In the genomic region with DNA sequence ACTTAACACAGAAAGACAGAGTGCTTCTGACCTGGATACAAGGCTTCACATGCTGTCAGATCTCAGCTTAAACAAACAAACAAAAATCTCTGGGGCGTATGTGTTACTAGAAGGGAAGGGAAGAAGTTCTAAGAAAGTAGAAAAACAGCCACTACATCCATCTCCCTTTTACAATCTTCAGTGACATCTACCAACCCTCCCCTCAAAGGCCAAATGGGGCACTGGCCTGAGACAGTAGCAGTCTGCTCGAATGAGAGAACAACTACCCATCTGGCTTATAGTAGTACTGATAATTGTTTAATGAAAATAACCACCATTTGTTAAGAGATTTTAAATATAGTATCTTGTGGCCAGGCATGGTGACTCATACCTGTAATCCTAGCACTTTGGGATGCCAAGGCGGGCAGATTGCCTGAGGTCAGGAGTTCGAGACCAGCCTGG, we compare ENCODE assay signal across 22 cellular contexts. TPM values are rescaled to one million over a fixed set of nuclear protein-coding genes. Genes with fewer than 3 reads are reported as not detected.
A peak's percentile ranks its signal among the peaks of the same experiment; 100 is the strongest.
DNase-seq lines count a peak whose midpoint lies in the region; ATAC-seq and TF ChIP-seq lines count a peak whose summit lies in the region.
"Had no signal": no experiment of that assay in that cellular context is flagged by ENCODE, and none has a peak within 500 bp of the region (broad histone marks: within the 10 kb centered on the region; RNA-seq: fewer than 3 reads in every experiment).

No MANE protein-coding gene starts in this region.

- H2AK9ac ChIP-seq in IMR-90 (replicated peaks; ENCODE audit: low read depth, low read length, poor library complexity): no peak overlapping the region

- peak; percentile 16 for DNase-seq in ELR (ENCODE audit: low read depth)
- DNase-seq in IMR-90: peak; percentile 36
- peak; percentile 20 for DNase-seq in brain microvascular endothelial cell
- peak; percentile 51 for DNase-seq in mesenchymal stem cell
- no peak for DNase-seq in stimulated activated naive CD4-positive, alpha-beta T cell treated with Interleukin-2 at 50 U/mL for 16 hours (lab: John Stamatoyannopoulos, UW)
- no peak for DNase-seq in NCI-H1694 (lab: John Stamatoyannopoulos, UW)
- no peak for DNase-seq in head of caudate nucleus
- no peak for DNase-seq in colonic mucosa
- DNase-seq: activated CD4-positive, alpha-beta T cell treated with anti-CD3 and anti-CD28 coated beads for 1 hour; activated naive CD4-positive, alpha-beta T cell treated with anti-CD3 and anti-CD28 coated beads for 36 hours; activated T-cell treated with anti-CD3 and anti-CD28 coated beads, Interleukin-2, amount 50 U/mL, for 4 hours; anterior cingulate cortex; CD8-positive, alpha-beta memory T cell; effector memory CD4-positive, alpha-beta T cell; KBM-7; NCI-H1048; NCI-H2107; NCI-H526 had no signal

- H2BK120ac ChIP-seq in IMR-90 (ENCODE audit: low read depth, low read length) (no peak overlapping the region), mesenchymal stem cell (ENCODE audit: low read depth, low read length) (no peak overlapping the region)

- H3K9me3 ChIP-seq in IMR-90 (ENCODE audit: control insufficient read depth, insufficient read depth, low read length) (no peaks in the 10 kb centered on the region), mesenchymal stem cell (ENCODE audit: control insufficient read depth, low read length) (no peaks in the 10 kb centered on the region), colonic mucosa (no peaks in the 10 kb centered on the region)
- H3K9me3 ChIP-seq: esophagus muscularis mucosa, neutrophil had no signal

- no peaks in the 10 kb centered on the region; the same call in 1 of the 2 replicates for H4K20me1 ChIP-seq in IMR-90 (ENCODE audit: insufficient read depth, low read length)

- no peak overlapping the region for H4K5ac ChIP-seq in IMR-90 (ENCODE audit: low read depth, low read length)

- no TSS peak for BruUV-seq in IMR-90 (replicated peaks; lab: Mats Ljungman, UMichigan)

- no peak overlapping the region for H3K27ac ChIP-seq in IMR-90 (ENCODE audit: insufficient read depth, low read length)
- H3K27ac ChIP-seq in brain microvascular endothelial cell: no peak overlapping the region
- H3K27ac ChIP-seq in mesenchymal stem cell (ENCODE audit: low read length, poor library complexity, severe bottlenecking): no peak overlapping the region
- no peak overlapping the region for H3K27ac ChIP-seq in colonic mucosa
- H3K27ac ChIP-seq: esophagus muscularis mucosa, neutrophil had no signal

- no peaks in the 10 kb centered on the region for H3K27me3 ChIP-seq in IMR-90 (ENCODE audit: control insufficient read depth, insufficient read depth, low read length)
- no peaks in the 10 kb centered on the region for H3K27me3 ChIP-seq in brain microvascular endothelial cell (replicated peaks)
- H3K27me3 ChIP-seq in mesenchymal stem cell (ENCODE audit: control insufficient read depth in 1 of 2, insufficient read depth in 1 of 2, low read length in 2 of 2): no peaks in the 10 kb centered on the region
- H3K27me3 ChIP-seq in colonic mucosa: no peaks in the 10 kb centered on the region
- H3K27me3 ChIP-seq: esophagus muscularis mucosa, neutrophil had no signal

- no peak overlapping the region for H2AFZ ChIP-seq in IMR-90 (replicated peaks; ENCODE audit: low read length, poor library complexity)
- no peak overlapping the region for H2AFZ ChIP-seq in mesenchymal stem cell (ENCODE audit: low read depth, low read length)

- no peak overlapping the region for H3K56ac ChIP-seq in IMR-90 (ENCODE audit: extremely low read depth, insufficient read depth, low read length)

- no peak overlapping the region for H2AK5ac ChIP-seq in IMR-90 (ENCODE audit: low read depth, low read length)
- H2AK5ac ChIP-seq in mesenchymal stem cell (ENCODE audit: low read length, severe bottlenecking): no peak overlapping the region

- in situ Hi-C loops in IMR-90 (cut with MboI; ENCODE audit: low sequenced_read_pairs): no loop called here
- in situ Hi-C loops in brain microvascular endothelial cell (cut with HindIII; ENCODE audit: low pct_ligation_motif_present, low sequenced_read_pairs): no loop called here

- H4K91ac ChIP-seq in IMR-90 (ENCODE audit: insufficient read depth, low read depth, low read length) (no peak overlapping the region), mesenchymal stem cell (ENCODE audit: low read length) (no peak overlapping the region)

- H2BK15ac ChIP-seq in IMR-90 (ENCODE audit: low read depth, low read length) (0 out of 3 replicates have a peak overlapping the region, but pooled peaks have one; percentile 30), mesenchymal stem cell (ENCODE audit: low read depth, poor library complexity, severe bottlenecking) (no peak overlapping the region)

- H3K14ac ChIP-seq in IMR-90 (replicated peaks; ENCODE audit: low read depth, low read length) (no peak overlapping the region), mesenchymal stem cell (ENCODE audit: low read length in 2 of 2) (no peak overlapping the region)

- no peak overlapping the region for H3K18ac ChIP-seq in IMR-90 (ENCODE audit: low read depth, low read length)
- no peak overlapping the region for H3K18ac ChIP-seq in mesenchymal stem cell (ENCODE audit: low read depth in 1 of 2, low read length in 2 of 2)

- H3K4ac ChIP-seq in IMR-90 (ENCODE audit: low read depth, low read length) (0 out of 2 replicates have a peak overlapping the region, but pooled peaks have one; percentile 10), mesenchymal stem cell (ENCODE audit: low read depth in 1 of 2, low read length in 2 of 2) (no peak overlapping the region)

- no peak overlapping the region for H2BK5ac ChIP-seq in IMR-90 (ENCODE audit: low read depth, low read length, poor library complexity, severe bottlenecking)
- no peak overlapping the region for H2BK5ac ChIP-seq in mesenchymal stem cell (ENCODE audit: low read depth, low read length, poor library complexity, severe bottlenecking)

- dilution Hi-C loops in IMR-90 (cut with HindIII; ENCODE audit: low sequenced_read_pairs, unreplicated experiment): no loop called here

- H4K8ac ChIP-seq in IMR-90 (ENCODE audit: low read depth in 2 of 2, low read length in 2 of 2): no peak overlapping the region
- H4K8ac ChIP-seq in mesenchymal stem cell (ENCODE audit: low read length): no peak overlapping the region

- H3K79me1 ChIP-seq in IMR-90 (ENCODE audit: low read depth in 1 of 2, low read length in 2 of 2) (no peaks in the 10 kb centered on the region), mesenchymal stem cell (replicated peaks; ENCODE audit: low read length, poor library complexity, severe bottlenecking) (no peaks in the 10 kb centered on the region)

- H3K36me3 ChIP-seq in IMR-90 (ENCODE audit: control insufficient read depth, insufficient read depth, low read length): no peaks in the 10 kb centered on the region
- H3K36me3 ChIP-seq in brain microvascular endothelial cell (replicated peaks): no peaks in the 10 kb centered on the region
- no peaks in the 10 kb centered on the region for H3K36me3 ChIP-seq in mesenchymal stem cell (ENCODE audit: control insufficient read depth in 1 of 2, insufficient read depth in 2 of 2, low read depth in 1 of 2, low read length in 2 of 2)
- H3K36me3 ChIP-seq in colonic mucosa: no peaks in the 10 kb centered on the region
- H3K36me3 ChIP-seq: esophagus muscularis mucosa, neutrophil had no signal

- no peak for TF ChIP-seq CTCF in IMR-90 (conservative IDR thresholded peaks at IDR 0.05; ENCODE audit: low read depth, low read length)
- no peak for TF ChIP-seq CTCF in brain microvascular endothelial cell (IDR thresholded peaks at IDR 0.05; ENCODE audit: low read depth, low read length, missing control alignments)
- no peak for TF ChIP-seq CTCF in colonic mucosa (IDR thresholded peaks at IDR 0.05)

- H3K9ac ChIP-seq in IMR-90 (ENCODE audit: low read depth, low read length) (no peak overlapping the region), mesenchymal stem cell (ENCODE audit: low read length) (peak overlapping the region; percentile 3), colonic mucosa (ENCODE audit: low read depth in 2 of 2, low read length in 2 of 2) (no peak overlapping the region)

- TF ChIP-seq RAD21 in IMR-90 (IDR thresholded peaks at IDR 0.05; ENCODE audit: low read length): no peak

- no peak for TF ChIP-seq POLR2A in IMR-90 (IDR thresholded peaks at IDR 0.05; ENCODE audit: low read depth, low read length)

- H3K4me1 ChIP-seq in IMR-90 (ENCODE audit: control insufficient read depth, insufficient read depth, low read length) (peaks cover 11% of the 10 kb centered on the region), mesenchymal stem cell (ENCODE audit: control insufficient read depth, insufficient read depth, low read depth, low read length) (peaks cover 8% of the 10 kb centered on the region), colonic mucosa (no peaks in the 10 kb centered on the region)

- H2BK12ac ChIP-seq in mesenchymal stem cell (ENCODE audit: low read length in 2 of 2): no peak overlapping the region

- H3K4me3 ChIP-seq in IMR-90 (ENCODE audit: insufficient read depth, low read depth, low read length): no peak overlapping the region
- H3K4me3 ChIP-seq in brain microvascular endothelial cell (ENCODE audit: low read depth, low read length): no peak overlapping the region
- H3K4me3 ChIP-seq in mesenchymal stem cell (ENCODE audit: insufficient read depth in 1 of 2, low read depth in 1 of 2, low read length in 2 of 2): no peak overlapping the region
- no peak overlapping the region for H3K4me3 ChIP-seq in colonic mucosa
- H3K4me3 ChIP-seq: esophagus muscularis mucosa had no signal

- intact Hi-C loops in IMR-90 (cut with micrococcal nuclease): no loop called here
- intact Hi-C loops in head of caudate nucleus (cut with DNase I): no loop called here
- intact Hi-C loops in colonic mucosa (cut with DNase I): no loop called here

- H2BK20ac ChIP-seq in IMR-90 (ENCODE audit: low read depth, low read length): no peak overlapping the region

- H3K4me2 ChIP-seq in IMR-90 (ENCODE audit: low read depth, low read length): peak overlapping the region; percentile 44; the same call in 1 of the 2 replicates
- no peak overlapping the region for H3K4me2 ChIP-seq in mesenchymal stem cell (ENCODE audit: low read length, poor library complexity, severe bottlenecking)

- no peak overlapping the region for H3K23ac ChIP-seq in IMR-90 (ENCODE audit: low read depth, low read length)
- H3K23ac ChIP-seq in mesenchymal stem cell (ENCODE audit: low read length in 2 of 2): no peak overlapping the region

- peak; percentile 68 for ATAC-seq in IMR-90 (ENCODE audit: low read depth)
- ATAC-seq: activated T-cell treated with anti-CD3 and anti-CD28 coated beads, Interleukin-2, amount 50 U/mL, for 4 hours had no signal

- no CpG with 5 or more reads among the region's 4 CpGs for WGBS in IMR-90 (ENCODE audit: extremely low coverage in 2 of 2, insufficient read length in 1 of 2), 2 experiments
- WGBS in mesenchymal stem cell: no CpG with 5 or more reads among the region's 4 CpGs

- H3K9me1 ChIP-seq in IMR-90 (ENCODE audit: insufficient read depth, low read length): peaks cover 5% of the 10 kb centered on the region

- CTCF ChIA-PET in IMR-90 (lab: Yijun Ruan, JAX): no interaction called here

- POLR2A ChIA-PET in IMR-90 (lab: Charles Lee; ENCODE audit: unreplicated experiment): no interaction called here

RNA-seq across cellular contexts. Expression of a gene that starts 29.4 kb away (rescaled TPM):
- total RNA-seq in IMR-90 (2012; rRNA removed) (not detected in 2 replicates), colonic mucosa (not detected)
- polyA plus RNA-seq in IMR-90 (2012; rRNA removed): not detected in 2 replicates
- polyA plus RNA-seq in IMR-90 (2012; cell fraction: cytosol; rRNA removed): not detected in 2 replicates
- not detected in 2 replicates for polyA plus RNA-seq in IMR-90 (2012; cell fraction: nucleus; rRNA removed; ENCODE audit: low replicate concordance)
- not detected for polyA plus RNA-seq in mesenchymal stem cell (2013, experiment 1 of 2)
- not detected for polyA plus RNA-seq in mesenchymal stem cell (2013, experiment 2 of 2)
- total RNA-seq: activated naive CD4-positive, alpha-beta T cell treated with anti-CD3 and anti-CD28 coated beads for 36 hours; activated T-cell treated with anti-CD3 and anti-CD28 coated beads, Interleukin-2, amount 50 U/mL, for 4 hours; CD8-positive, alpha-beta memory T cell; esophagus muscularis mucosa; liver; renal cortical epithelial cell had no signal
- polyA plus RNA-seq: CD8-positive, alpha-beta memory T cell; liver had no signal

Comparison
In these comparisons a context has a peak if more than half of its experiments do, and no peak if none do; other contexts are left out.
1. DNase-seq: peak in ELR (single experiment), IMR-90 (single experiment), brain microvascular endothelial cell (single experiment) and mesenchymal stem cell (single experiment); none in stimulated activated naive CD4-positive, alpha-beta T cell treated with Interleukin-2 at 50 U/mL for 16 hours (single experiment), NCI-H1694 (single experiment), head of caudate nucleus (0 of 42) and colonic mucosa (single experiment).